In the genomic region with DNA sequence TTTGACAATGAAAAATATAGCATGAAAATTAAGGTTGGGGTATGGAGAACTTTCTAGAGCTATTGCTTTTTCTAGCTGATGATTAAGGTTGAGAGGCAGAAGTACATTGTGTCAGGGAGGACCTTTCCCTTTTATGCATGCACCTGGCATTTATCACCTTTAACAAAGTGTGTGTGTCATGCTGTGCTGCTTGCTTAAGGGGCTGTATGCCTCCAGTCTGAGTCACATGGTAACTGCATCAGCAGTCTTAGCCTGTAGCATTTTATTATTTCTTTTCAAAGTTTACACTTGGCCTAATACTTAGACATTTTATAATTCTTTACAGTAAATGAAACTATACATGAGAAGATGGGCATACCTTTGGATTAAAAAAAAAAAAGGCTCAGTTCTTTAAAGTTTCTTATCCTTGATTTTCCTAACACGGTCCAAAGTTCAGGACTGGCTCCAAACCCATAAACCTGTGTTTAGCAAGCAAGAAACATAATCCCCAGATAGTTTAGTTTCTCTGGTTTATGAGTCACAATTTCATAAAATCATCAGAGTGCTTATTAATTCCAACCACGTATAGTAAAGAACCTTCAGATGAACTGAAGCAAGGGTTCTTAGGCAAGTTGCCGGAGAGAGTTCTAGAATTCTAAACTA, we compare ENCODE assay signal across 17 cellular contexts. TPM values are rescaled to one million over a fixed set of nuclear protein-coding genes. Genes with fewer than 3 reads are reported as not detected.
DNase-seq lines count a peak whose midpoint lies in the region; ATAC-seq, FAIRE-seq and TF ChIP-seq lines count a peak whose summit lies in the region.
"Had no signal": no experiment of that assay in that cellular context is flagged by ENCODE, and none has a peak within 500 bp of the region (broad histone marks: within the 10 kb centered on the region; RNA-seq: fewer than 3 reads in every experiment).

No MANE protein-coding gene starts in this region.

- no peak overlapping the region for H3K27ac Mint-ChIP-seq in T-helper 2 cell treated with Interferon-gamma antibody and Interleukin-4, amounts not matched to agents 5 μg/mL and 100 μg/mL, for 36 hours

- H3K27ac ChIP-seq in 22Rv1 (peak overlapping the region; percentile 95), RWPE2 (ENCODE audit: poor library complexity, severe bottlenecking) (peak overlapping the region; percentile 72), keratinocyte (ENCODE audit: control insufficient read depth, insufficient read depth, low read length) (peak overlapping the region; percentile 44)
- H3K27ac ChIP-seq: HL-60, ovary, vagina had no signal

- ATAC-seq in RWPE2 (ENCODE audit: low read depth) (peak; percentile 100), HG02798 (IDR thresholded peaks at IDR 0.05; ENCODE audit: poor library complexity, unreplicated experiment) (no peak), GM21367 (IDR thresholded peaks at IDR 0.05; ENCODE audit: unreplicated experiment) (no peak)

- no peaks in the 10 kb centered on the region for H3K4me1 Mint-ChIP-seq in T-helper 2 cell treated with Interferon-gamma antibody and Interleukin-4, amounts not matched to agents 5 μg/mL and 100 μg/mL, for 36 hours (ENCODE audit: low read depth)

- H3K9me3 ChIP-seq in RWPE2 (ENCODE audit: severe bottlenecking) (no peaks in the 10 kb centered on the region), keratinocyte (ENCODE audit: control insufficient read depth, low read depth, low read length) (no peaks in the 10 kb centered on the region)
- H3K9me3 ChIP-seq: ovary, vagina had no signal

- dilution Hi-C loops in keratinocyte (cut with MboI; ENCODE audit: extremely low pct_ligation_motif_present, low sequenced_read_pairs), result no loop called here

- H3K79me2 ChIP-seq in keratinocyte (ENCODE audit: control insufficient read depth, insufficient read depth, low read length), result no peaks in the 10 kb centered on the region

- H3K4me1 ChIP-seq in RWPE2 (ENCODE audit: insufficient read depth, poor library complexity, severe bottlenecking) (peaks cover 14% of the 10 kb centered on the region), keratinocyte (ENCODE audit: control insufficient read depth, extremely low read depth, insufficient read depth, low read length) (peaks cover 12% of the 10 kb centered on the region)

- peaks cover 2% of the 10 kb centered on the region for H3K27me3 Mint-ChIP-seq in T-helper 2 cell treated with Interferon-gamma antibody and Interleukin-4, amounts not matched to agents 5 μg/mL and 100 μg/mL, for 36 hours (ENCODE audit: low read depth)

- no peaks in the 10 kb centered on the region for H3K9me1 ChIP-seq in keratinocyte (ENCODE audit: control insufficient read depth, extremely low read depth, insufficient read depth, low read length)

- H4K20me1 ChIP-seq in keratinocyte (ENCODE audit: control insufficient read depth, extremely low read depth, insufficient read depth, low read length), result no peaks in the 10 kb centered on the region

- peak overlapping the region; percentile 56 for H2AFZ ChIP-seq in keratinocyte (ENCODE audit: control insufficient read depth, low read length)

- FAIRE-seq in keratinocyte (lab: Jason Lieb, UNC), result peak; percentile 87
- FAIRE-seq: H1 had no signal

- H3K4me2 ChIP-seq in keratinocyte (ENCODE audit: control insufficient read depth, extremely low read depth, insufficient read depth, low read depth, low read length), result peak overlapping the region; percentile 43

- no peak overlapping the region for H3K4me3 ChIP-seq in RWPE2 (ENCODE audit: severe bottlenecking)
- H3K4me3 ChIP-seq in keratinocyte (ENCODE audit: control insufficient read depth in 2 of 3, extremely low read depth in 1 of 3, insufficient read depth in 2 of 3, low read depth in 1 of 3, low read length in 3 of 3), result no peak overlapping the region
- H3K4me3 ChIP-seq: ovary, vagina had no signal

- H3K36me3 Mint-ChIP-seq in T-helper 2 cell treated with Interferon-gamma antibody and Interleukin-4, amounts not matched to agents 5 μg/mL and 100 μg/mL, for 36 hours (ENCODE audit: low read depth), result no peaks in the 10 kb centered on the region

- no peaks in the 10 kb centered on the region for H3K9me3 Mint-ChIP-seq in T-helper 2 cell treated with Interferon-gamma antibody and Interleukin-4, amounts not matched to agents 5 μg/mL and 100 μg/mL, for 36 hours

- DNase-seq in HK-2 (ENCODE audit: unreplicated experiment) (peak; percentile 9), RWPE2 (ENCODE audit: low spot score) (peak; percentile 68), keratinocyte (ENCODE audit: low read depth, low spot score) (peak; percentile 46), KG1 (lab: John Stamatoyannopoulos, UW) (no peak)
- DNase-seq in T-helper 2 cell treated with Interferon-gamma antibody and Interleukin-4, amounts not matched to agents 5 μg/mL and 100 μg/mL, for 36 hours (ENCODE audit: low spot score), result no peak
- DNase-seq: activated CD8-positive, alpha-beta memory T cell treated with anti-CD3 and anti-CD28 coated beads for 24 hours; DMS 273 treated with DMSO at 0.1 percent for 48 hours; NCI-H524; ovary; SHP77 treated with DMSO at 0.1 percent for 48 hours had no signal

- no peak overlapping the region for H3K4me3 Mint-ChIP-seq in T-helper 2 cell treated with Interferon-gamma antibody and Interleukin-4, amounts not matched to agents 5 μg/mL and 100 μg/mL, for 36 hours

- H3K36me3 ChIP-seq in RWPE2 (ENCODE audit: low read depth), result no peaks in the 10 kb centered on the region
- H3K36me3 ChIP-seq in keratinocyte (ENCODE audit: control insufficient read depth in 2 of 2, extremely low read depth in 1 of 2, insufficient read depth in 2 of 2, low read length in 2 of 2), result no peaks in the 10 kb centered on the region
- H3K36me3 ChIP-seq: ovary, vagina had no signal

- TF ChIP-seq CTCF in 22Rv1 (IDR thresholded peaks at IDR 0.05), result no peak
- TF ChIP-seq CTCF in RWPE2 (IDR thresholded peaks at IDR 0.05; ENCODE audit: poor library complexity, severe bottlenecking), result no peak
- TF ChIP-seq CTCF in keratinocyte (optimal IDR thresholded peaks at IDR 0.05 in 1 of 3, IDR thresholded peaks at IDR 0.05 in 1 of 3, conservative IDR thresholded peaks at IDR 0.05 in 1 of 3; ENCODE audit: extremely low read depth in 1 of 3, insufficient read depth in 2 of 3, low read length in 3 of 3), result no peak

- no peaks in the 10 kb centered on the region for H3K27me3 ChIP-seq in RWPE2 (ENCODE audit: insufficient read depth, poor library complexity, severe bottlenecking)
- H3K27me3 ChIP-seq in keratinocyte (ENCODE audit: control insufficient read depth, extremely low read depth, insufficient read depth, low read length), result no peaks in the 10 kb centered on the region
- H3K27me3 ChIP-seq: ovary, vagina had no signal

- no peak overlapping the region for H3K9ac ChIP-seq in keratinocyte (ENCODE audit: control insufficient read depth, extremely low read depth, insufficient read depth, low read length)

RNA-seq across cellular contexts. Expression of gene NPNT, which starts 14.5 kb away (rescaled TPM):
- 0.19 to 0.76 TPM (median 0.46 TPM) in 3 replicates for polyA plus RNA-seq in keratinocyte
- polyA plus RNA-seq in keratinocyte (2011; ENCODE audit: low read depth), result 1.4 TPM
- polyA plus RNA-seq in keratinocyte (2011; cell fraction: cytosol; rRNA removed), result 0.09 and 0.32 TPM in 2 replicates
- polyA plus RNA-seq in keratinocyte (2011; cell fraction: nucleus; rRNA removed), result 0.85 and 1.5 TPM in 2 replicates
- 0.40 and 2.8 TPM in 2 replicates for polyA plus RNA-seq in keratinocyte (2012; ENCODE audit: low replicate concordance)
- 0.23 to 1.1 TPM (median 0.89 TPM) in 3 replicates for polyA minus RNA-seq in keratinocyte
- polyA minus RNA-seq in keratinocyte (2011; cell fraction: cytosol; rRNA and poly(A)+ RNA removed), result not detected
- polyA minus RNA-seq in keratinocyte (2011; cell fraction: nucleus; rRNA and poly(A)+ RNA removed), result 0.31 and 0.42 TPM in 2 replicates
- polyA plus RNA-seq: AG04450 had no signal

Comparison
In these comparisons a context has a peak if more than half of its experiments do, and no peak if none do; other contexts are left out.
1. H3K27ac ChIP-seq: peak in every context shown above with its lines; median percentile 95 in 22Rv1; 72 in RWPE2; 44 in keratinocyte.
2. DNase-seq: peak in HK-2 (single experiment), RWPE2 (single experiment) and keratinocyte (single experiment); none in KG1 (single experiment) and T-helper 2 cell treated with Interferon-gamma antibody and Interleukin-4, amounts not matched to agents 5 μg/mL and 100 μg/mL, for 36 hours (single experiment).